ENCODE assay signal across 7 cellular contexts in the genomic region with DNA sequence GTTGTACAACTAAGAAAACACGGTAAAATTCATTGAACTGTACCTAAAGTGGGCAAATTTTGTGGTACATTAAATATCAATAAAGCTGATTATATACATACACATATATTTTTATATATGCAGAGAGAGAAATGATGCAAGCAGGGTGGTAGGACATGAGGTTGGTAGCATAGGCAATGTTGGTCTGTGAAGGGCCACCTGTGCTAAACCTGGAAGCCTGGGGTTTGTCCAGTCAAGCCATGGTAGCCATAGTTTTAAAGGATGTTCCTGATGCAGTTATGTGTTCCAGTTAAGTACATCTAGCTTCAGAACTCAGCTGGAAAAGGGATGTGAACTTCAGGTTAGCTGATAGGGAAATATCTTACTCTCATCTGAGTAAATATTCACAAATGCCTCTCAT.
DNase-seq lines count a peak whose midpoint lies in the region; ATAC-seq and TF ChIP-seq lines count a peak whose summit lies in the region.

No MANE protein-coding gene starts in this region.

- no peak for TF ChIP-seq CTCF in CD8-positive, alpha-beta T cell (IDR thresholded peaks at IDR 0.05)
- TF ChIP-seq CTCF in HL-60 (IDR thresholded peaks at IDR 0.05; ENCODE audit: insufficient read depth, low read length) (no peak), breast epithelium (IDR thresholded peaks at IDR 0.05) (no peak)

- intact Hi-C loops in CD8-positive, alpha-beta T cell (cut with DNase I, micrococcal nuclease) = loop anchor here (5.0 to 10.0 kb wide), 5 partner anchors 250 to 1870 kb away; a partner anchor contains a TSS
- intact Hi-C loops in activated T-helper 2 cell treated with anti-CD3 and anti-CD28 coated beads, Interferon-gamma antibody, Interleukin-2, Interleukin-4, amounts not matched to agents 10 μg/mL and 5 μg/mL and 100 μg/mL, durations not matched to agents 14 hours and 24 hours and 36 hours (cut with micrococcal nuclease) = no loop called here
- intact Hi-C loops in breast epithelium (cut with DNase I; ENCODE audit: low total_unique reads) = no loop called here

- H3K4me3 Mint-ChIP-seq in CD8-positive, alpha-beta T cell = peak overlapping the region; percentile 22
- H3K4me3 Mint-ChIP-seq in activated T-helper 2 cell treated with anti-CD3 and anti-CD28 coated beads, Interferon-gamma antibody, Interleukin-2, Interleukin-4, amounts not matched to agents 10 μg/mL and 5 μg/mL and 100 μg/mL, durations not matched to agents 14 hours and 24 hours and 36 hours (ENCODE audit: low read depth) = peak overlapping the region; percentile 96
- H3K4me3 Mint-ChIP-seq in natural killer cell treated with Interleukin-12 subunit alpha and Interleukin-12 subunit beta and Interleukin-15 and Interleukin-18, amount 100 ng/mL, for 72 hours = peak overlapping the region; percentile 94
- H3K4me3 Mint-ChIP-seq in T-cell = peak overlapping the region in 1 of 3 donors; percentile 85

- H3K27me3 ChIP-seq in CD8-positive, alpha-beta T cell (ENCODE audit: insufficient read depth, low read length) = no peaks in the 10 kb centered on the region
- H3K27me3 ChIP-seq in HL-60 (ENCODE audit: insufficient read depth, poor library complexity, severe bottlenecking) (no peaks in the 10 kb centered on the region), breast epithelium (no peaks in the 10 kb centered on the region)

- ATAC-seq in CD8-positive, alpha-beta T cell = no peak
- ATAC-seq in natural killer cell treated with Interleukin-12 subunit alpha and Interleukin-12 subunit beta and Interleukin-15 and Interleukin-18, amount 100 ng/mL, for 72 hours = no peak
- ATAC-seq in GM18861 (IDR thresholded peaks at IDR 0.05; ENCODE audit: unreplicated experiment) (no peak), T-cell (replicated peaks in 1 of 4) (no peak)

- H3K27ac Mint-ChIP-seq in CD8-positive, alpha-beta T cell = peak overlapping the region; percentile 99
- H3K27ac Mint-ChIP-seq in activated T-helper 2 cell treated with anti-CD3 and anti-CD28 coated beads, Interferon-gamma antibody, Interleukin-2, Interleukin-4, amounts not matched to agents 10 μg/mL and 5 μg/mL and 100 μg/mL, durations not matched to agents 14 hours and 24 hours and 36 hours = peak overlapping the region; percentile 100
- H3K27ac Mint-ChIP-seq in natural killer cell treated with Interleukin-12 subunit alpha and Interleukin-12 subunit beta and Interleukin-15 and Interleukin-18, amount 100 ng/mL, for 72 hours = peak overlapping the region; percentile 98 to 99
- peak overlapping the region in 1 of 2 donors; percentile 99 for H3K27ac Mint-ChIP-seq in T-cell

- TF ChIP-seq POLR2A in breast epithelium (IDR thresholded peaks at IDR 0.05) = no peak

- no peak for DNase-seq in CD8-positive, alpha-beta T cell
- DNase-seq in HL-60 (ENCODE audit: low read depth in 1 of 2, low spot score in 1 of 2) = no peak
- no peak for DNase-seq in activated T-helper 2 cell treated with anti-CD3 and anti-CD28 coated beads, Interferon-gamma antibody, Interleukin-2, Interleukin-4, amounts not matched to agents 10 μg/mL and 5 μg/mL and 100 μg/mL, durations not matched to agents 14 hours and 24 hours and 36 hours (ENCODE audit: low spot score)
- DNase-seq in natural killer cell treated with Interleukin-12 subunit alpha and Interleukin-12 subunit beta and Interleukin-15 and Interleukin-18, amount 100 ng/mL, for 72 hours (ENCODE audit: low spot score) = no peak
- DNase-seq in breast epithelium (ENCODE audit: low spot score in 2 of 2) = no peak
- no peak for DNase-seq in T-cell

- H3K9me3 ChIP-seq in CD8-positive, alpha-beta T cell (ENCODE audit: low read length) = no peaks in the 10 kb centered on the region
- H3K9me3 ChIP-seq in breast epithelium = no peaks in the 10 kb centered on the region

- peaks cover 1% of the 10 kb centered on the region for H3K9me3 Mint-ChIP-seq in CD8-positive, alpha-beta T cell
- H3K9me3 Mint-ChIP-seq in activated T-helper 2 cell treated with anti-CD3 and anti-CD28 coated beads, Interferon-gamma antibody, Interleukin-2, Interleukin-4, amounts not matched to agents 10 μg/mL and 5 μg/mL and 100 μg/mL, durations not matched to agents 14 hours and 24 hours and 36 hours = peaks cover 15% of the 10 kb centered on the region
- no peaks in the 10 kb centered on the region for H3K9me3 Mint-ChIP-seq in natural killer cell treated with Interleukin-12 subunit alpha and Interleukin-12 subunit beta and Interleukin-15 and Interleukin-18, amount 100 ng/mL, for 72 hours
- peaks cover 0 to 4% (median 3%) of the 10 kb centered on the region in 3 donors for H3K9me3 Mint-ChIP-seq in T-cell

- peaks cover 21% of the 10 kb centered on the region for H3K4me1 ChIP-seq in CD8-positive, alpha-beta T cell (ENCODE audit: insufficient read depth, low read length)
- no peaks in the 10 kb centered on the region for H3K4me1 ChIP-seq in breast epithelium

- CTCF ChIA-PET in CD8-positive, alpha-beta T cell (lab: Charles Lee) = interaction anchor here (1.0 to 7.4 kb wide), 7 partner anchors 9 to 101 kb away, joined by 3 to 43 read pairs (median 12); a partner anchor contains a TSS
- CTCF ChIA-PET in T-cell (lab: Charles Lee) = interaction anchor here in 1 of 2 donors (0.9 to 3.1 kb wide), 6 partner anchors 9 to 74 kb away, joined by 3 to 33 read pairs (median 10); a partner anchor contains a TSS

- H3K36me3 Mint-ChIP-seq in CD8-positive, alpha-beta T cell = peaks cover 2% of the 10 kb centered on the region
- H3K36me3 Mint-ChIP-seq in activated T-helper 2 cell treated with anti-CD3 and anti-CD28 coated beads, Interferon-gamma antibody, Interleukin-2, Interleukin-4, amounts not matched to agents 10 μg/mL and 5 μg/mL and 100 μg/mL, durations not matched to agents 14 hours and 24 hours and 36 hours (ENCODE audit: low read depth) = peaks cover 13% of the 10 kb centered on the region
- H3K36me3 Mint-ChIP-seq in natural killer cell treated with Interleukin-12 subunit alpha and Interleukin-12 subunit beta and Interleukin-15 and Interleukin-18, amount 100 ng/mL, for 72 hours = no peaks in the 10 kb centered on the region
- no peaks in the 10 kb centered on the region for H3K36me3 Mint-ChIP-seq in T-cell

- no peak overlapping the region for H3K4me3 ChIP-seq in CD8-positive, alpha-beta T cell (ENCODE audit: low read depth, low read length)
- H3K4me3 ChIP-seq in HL-60 (replicated peaks; ENCODE audit: insufficient read depth, low read length) (no peak overlapping the region), breast epithelium (no peak overlapping the region)

- H3K27me3 Mint-ChIP-seq in CD8-positive, alpha-beta T cell (ENCODE audit: low read depth) = no peaks in the 10 kb centered on the region
- no peaks in the 10 kb centered on the region for H3K27me3 Mint-ChIP-seq in activated T-helper 2 cell treated with anti-CD3 and anti-CD28 coated beads, Interferon-gamma antibody, Interleukin-2, Interleukin-4, amounts not matched to agents 10 μg/mL and 5 μg/mL and 100 μg/mL, durations not matched to agents 14 hours and 24 hours and 36 hours (ENCODE audit: low read depth)
- H3K27me3 Mint-ChIP-seq in natural killer cell treated with Interleukin-12 subunit alpha and Interleukin-12 subunit beta and Interleukin-15 and Interleukin-18, amount 100 ng/mL, for 72 hours = no peaks in the 10 kb centered on the region
- peaks cover 0 to 2% of the 10 kb centered on the region in 2 donors for H3K27me3 Mint-ChIP-seq in T-cell

- no peak overlapping the region for H3K27ac ChIP-seq in CD8-positive, alpha-beta T cell (ENCODE audit: low read depth, low read length)
- H3K27ac ChIP-seq in HL-60 (replicated peaks) (peak overlapping the region; percentile 94; the same call in 1 of the 2 replicates), breast epithelium (peak overlapping the region in 1 of 2 donors; percentile 99)

- no peaks in the 10 kb centered on the region for H3K36me3 ChIP-seq in CD8-positive, alpha-beta T cell (ENCODE audit: insufficient read depth, low read length)
- H3K36me3 ChIP-seq in breast epithelium = no peaks in the 10 kb centered on the region

- POLR2A ChIA-PET in CD8-positive, alpha-beta T cell (lab: Charles Lee) = interaction anchor here (0.5 to 15.9 kb wide), 17 partner anchors 7 to 1870 kb away, joined by 4 to 340 read pairs (median 30); a partner anchor contains a TSS
- POLR2A ChIA-PET in T-cell (lab: Charles Lee) = interaction anchor here (0.5 to 15.4 kb wide), 19 partner anchors 8 to 1870 kb away, joined by 3 to 682 read pairs (median 8); a partner anchor contains a TSS

- H3K4me1 Mint-ChIP-seq in CD8-positive, alpha-beta T cell (ENCODE audit: low read depth) = peaks cover 57% of the 10 kb centered on the region
- peaks cover 57% of the 10 kb centered on the region for H3K4me1 Mint-ChIP-seq in activated T-helper 2 cell treated with anti-CD3 and anti-CD28 coated beads, Interferon-gamma antibody, Interleukin-2, Interleukin-4, amounts not matched to agents 10 μg/mL and 5 μg/mL and 100 μg/mL, durations not matched to agents 14 hours and 24 hours and 36 hours (ENCODE audit: low read depth)
- peaks cover 44 to 55% of the 10 kb centered on the region in 2 donors for H3K4me1 Mint-ChIP-seq in natural killer cell treated with Interleukin-12 subunit alpha and Interleukin-12 subunit beta and Interleukin-15 and Interleukin-18, amount 100 ng/mL, for 72 hours (ENCODE audit: low read depth in 2 of 2)
- H3K4me1 Mint-ChIP-seq in T-cell = peaks cover 43 to 53% (median 47%) of the 10 kb centered on the region in 3 donors

Comparison
In these comparisons a context has a peak if more than half of its experiments do, and no peak if none do; other contexts are left out.
1. intact Hi-C loops: an anchor here in CD8-positive, alpha-beta T cell (5.0 to 10.0 kb wide); none called in activated T-helper 2 cell treated with anti-CD3 and anti-CD28 coated beads, Interferon-gamma antibody, Interleukin-2, Interleukin-4, amounts not matched to agents 10 μg/mL and 5 μg/mL and 100 μg/mL, durations not matched to agents 14 hours and 24 hours and 36 hours and breast epithelium.